In the genomic region with DNA sequence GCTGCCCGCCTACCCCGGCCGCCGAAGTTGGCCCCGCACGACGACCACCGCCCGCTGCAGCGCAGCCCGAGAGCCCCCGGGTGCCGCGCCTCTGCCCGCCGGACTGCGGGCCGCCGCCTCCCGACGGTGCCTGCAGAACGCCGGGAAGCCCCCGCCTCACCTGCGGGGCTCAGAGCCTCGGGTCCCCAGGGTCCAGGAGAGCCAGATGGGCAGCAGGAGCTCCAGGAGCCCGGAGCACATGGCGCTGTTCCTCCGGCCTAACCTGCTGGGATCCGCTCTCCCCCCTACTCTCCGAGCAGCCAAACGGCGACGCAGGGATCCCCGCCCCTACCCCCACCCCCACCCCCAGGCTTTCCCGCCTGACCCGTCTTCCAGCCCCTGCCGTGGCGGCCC, we compare ENCODE assay signal across 9 cellular contexts. TPM values are rescaled to one million over a fixed set of nuclear protein-coding genes. Genes with fewer than 3 reads are reported as not detected.
DNase-seq lines count a peak whose midpoint lies in the region; FAIRE-seq and TF ChIP-seq lines count a peak whose summit lies in the region.
"Had no signal": no experiment of that assay in that cellular context is flagged by ENCODE, and none has a peak within 500 bp of the region (broad histone marks: within the 10 kb centered on the region; RNA-seq: fewer than 3 reads in every experiment).

No MANE protein-coding gene starts in this region.

- H3K4me1 Mint-ChIP-seq in CD8-positive, alpha-beta memory T cell, result no peaks in the 10 kb centered on the region

- WGBS in esophagus, 2 donors, result 4 to 5% methylated on average over 22 to 39 of the region's 39 CpGs
- WGBS in ovary, 3 donors, result 0 to 4% (median 0%) methylated on average over 34 to 39 of the region's 39 CpGs
- WGBS in adrenal gland, 4 donors, result 0 to 2% (median 1%) methylated on average over 4 to 39 of the region's 39 CpGs

- CTCF ChIA-PET in CD8-positive, alpha-beta memory T cell (lab: Charles Lee), result no interaction called here

- TF ChIP-seq CTCF in D721Med (IDR thresholded peaks at IDR 0.05; ENCODE audit: insufficient read depth, missing control alignments) (no peak), ovary (IDR thresholded peaks at IDR 0.05) (no peak), adrenal gland (IDR thresholded peaks at IDR 0.05) (no peak)

- H3K36me3 Mint-ChIP-seq in CD8-positive, alpha-beta memory T cell, result no peaks in the 10 kb centered on the region

- intact Hi-C loops in ovary (cut with DNase I), result no loop called here
- intact Hi-C loops in adrenal gland (cut with DNase I), result no loop called here

- H3K36me3 ChIP-seq in esophagus (ENCODE audit: control insufficient read depth in 2 of 2, insufficient read depth in 2 of 2, low read length in 1 of 2) (no peaks in the 10 kb centered on the region), ovary (no peaks in the 10 kb centered on the region), adrenal gland (replicated peaks in 1 of 2) (no peaks in the 10 kb centered on the region)
- H3K36me3 ChIP-seq in CD8-positive, alpha-beta memory T cell (ENCODE audit: insufficient read depth, low read length), result no peaks in the 10 kb centered on the region

- H3K9me3 ChIP-seq in esophagus (ENCODE audit: control insufficient read depth in 2 of 2, insufficient read depth in 1 of 2, low read depth in 1 of 2, low read length in 1 of 2), result peaks cover 0 to 3% of the 10 kb centered on the region in 2 donors
- H3K9me3 ChIP-seq in ovary, result no peaks in the 10 kb centered on the region
- H3K9me3 ChIP-seq in adrenal gland (replicated peaks in 1 of 3), result no peaks in the 10 kb centered on the region
- H3K9me3 ChIP-seq in CD8-positive, alpha-beta memory T cell (ENCODE audit: low read length), result no peaks in the 10 kb centered on the region

- POLR2A ChIA-PET in CD8-positive, alpha-beta memory T cell (lab: Charles Lee), result no interaction called here

- peaks cover 14 to 31% of the 10 kb centered on the region in 2 donors for H3K27me3 Mint-ChIP-seq in CD8-positive, alpha-beta memory T cell

- TF ChIP-seq POLR2A in ovary (IDR thresholded peaks at IDR 0.05), result no peak
- TF ChIP-seq POLR2A in adrenal gland (IDR thresholded peaks at IDR 0.05), result no peak

- H3K27me3 ChIP-seq in esophagus (ENCODE audit: control insufficient read depth in 1 of 2, insufficient read depth in 2 of 2, low read length in 2 of 2) (peaks cover 0 to 8% of the 10 kb centered on the region in 2 donors), ovary (no peaks in the 10 kb centered on the region), adrenal gland (peaks cover 12% of the 10 kb centered on the region)
- H3K27me3 ChIP-seq in CD8-positive, alpha-beta memory T cell (ENCODE audit: insufficient read depth, low read length, poor library complexity, severe bottlenecking), result no peaks in the 10 kb centered on the region

- H3K27ac ChIP-seq in esophagus (ENCODE audit: low read depth in 2 of 2, low read length in 1 of 2) (no peak overlapping the region), ovary (no peak overlapping the region), adrenal gland (no peak overlapping the region)
- H3K27ac ChIP-seq in CD8-positive, alpha-beta memory T cell (ENCODE audit: low read depth, low read length), result no peak overlapping the region

- no peak overlapping the region for H3K27ac Mint-ChIP-seq in CD8-positive, alpha-beta memory T cell

- no peak for TF ChIP-seq EP300 in ovary (IDR thresholded peaks at IDR 0.05)

- H3K4me3 ChIP-seq in esophagus (ENCODE audit: low read depth in 1 of 2, low read length in 2 of 2), result peak overlapping the region; percentile 23 to 55
- peak overlapping the region; percentile 11 for H3K4me3 ChIP-seq in ovary
- H3K4me3 ChIP-seq in adrenal gland, result peak overlapping the region in 2 of 4 donors; percentile 8 to 62
- H3K4me3 ChIP-seq in CD8-positive, alpha-beta memory T cell (ENCODE audit: low read length), result no peak overlapping the region

- DNase-seq in D721Med (ENCODE audit: insufficient read length, low spot score) (peak; percentile 40), NCI-H1105 (lab: John Stamatoyannopoulos, UW) (peak; percentile 52), ovary (no peak), cortex of kidney (lab: John Stamatoyannopoulos, UW) (no peak), adrenal gland (no peak)
- no peak for DNase-seq in stimulated activated naive CD4-positive, alpha-beta T cell treated with Interleukin-2 at 50 U/mL for 16 hours (lab: John Stamatoyannopoulos, UW)
- no peak for DNase-seq in CD8-positive, alpha-beta memory T cell
- DNase-seq: activated T-cell treated with anti-CD3 and anti-CD28 coated beads for 4 hours had no signal

- peaks cover 9 to 16% (median 12%) of the 10 kb centered on the region in 5 donors for H3K9me3 Mint-ChIP-seq in CD8-positive, alpha-beta memory T cell

- H3K4me1 ChIP-seq in esophagus (ENCODE audit: control insufficient read depth in 2 of 2, insufficient read depth in 2 of 2, low read length in 1 of 2), result no peaks in the 10 kb centered on the region
- peaks cover 8% of the 10 kb centered on the region for H3K4me1 ChIP-seq in ovary (ENCODE audit: insufficient read depth)
- peaks cover 3 to 14% of the 10 kb centered on the region in 2 donors for H3K4me1 ChIP-seq in adrenal gland (replicated peaks in 1 of 2)
- H3K4me1 ChIP-seq in CD8-positive, alpha-beta memory T cell (ENCODE audit: insufficient read depth, low read length), result no peaks in the 10 kb centered on the region

- H3K4me3 Mint-ChIP-seq in CD8-positive, alpha-beta memory T cell, result no peak overlapping the region

- no peak for FAIRE-seq in D721Med (lab: Jason Lieb, UNC)

RNA-seq across cellular contexts. Expression of a gene that starts 0.6 kb away (rescaled TPM):
- polyA plus RNA-seq in esophagus (under 1 TPM; 0.08 to 0.45 TPM), ovary (1 to 10 TPM; 1.3 to 2.3 TPM), adrenal gland (10 to 100 TPM in 1 of 3 donors, 1 to 10 TPM in 2; 1.1 to 11.3 (median 2.6) TPM)
- total RNA-seq in ovary (1 to 10 TPM in 6 of 7 donors, under 1 TPM in 1; 0.60 to 6.7 (median 3.6) TPM), adrenal gland (10 to 100 TPM in 1 of 8 donors, 1 to 10 TPM in 6, under 1 TPM in 1; 0.95 to 13.3 (median 3.3) TPM)
- not detected for total RNA-seq in CD8-positive, alpha-beta memory T cell
- not detected for polyA plus RNA-seq in CD8-positive, alpha-beta memory T cell

Comparison
In these comparisons a context has a peak if more than half of its experiments do, and no peak if none do; other contexts are left out.
1. DNase-seq: peak in D721Med (single experiment) and NCI-H1105 (single experiment); none in ovary (0 of 5), cortex of kidney (single experiment), adrenal gland (0 of 7), stimulated activated naive CD4-positive, alpha-beta T cell treated with Interleukin-2 at 50 U/mL for 16 hours (single experiment) and CD8-positive, alpha-beta memory T cell (0 of 5).